ENCODE assay signal across 8 cellular contexts in the genomic region with DNA sequence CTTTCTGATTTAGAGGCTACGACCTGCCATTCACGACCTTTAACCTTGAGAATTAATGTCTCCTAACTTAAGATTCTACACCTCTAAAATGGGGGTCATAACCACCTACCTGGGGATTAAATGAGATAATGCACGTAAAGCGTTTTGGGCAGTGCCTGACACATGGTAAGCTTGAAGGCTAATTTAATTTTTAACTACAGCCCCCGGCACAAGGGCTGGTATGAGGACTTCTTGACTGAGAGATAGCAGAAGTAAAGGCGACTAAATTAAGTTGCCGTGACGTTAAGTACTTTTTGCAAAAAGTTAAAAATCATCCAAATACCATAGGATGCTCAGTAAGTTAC. TPM values are rescaled to one million over a fixed set of nuclear protein-coding genes. Genes with fewer than 3 reads are reported as not detected.
A peak's percentile ranks its signal among the peaks of the same experiment; 100 is the strongest.
DNase-seq lines count a peak whose midpoint lies in the region; ATAC-seq, FAIRE-seq and TF ChIP-seq lines count a peak whose summit lies in the region.

No MANE protein-coding gene starts in this region.

- no peaks in the 10 kb centered on the region for H3K36me3 ChIP-seq in H7 (replicated peaks; ENCODE audit: control insufficient read depth, insufficient read depth, low read length)

- H3K27me3 ChIP-seq in H7 (ENCODE audit: control insufficient read depth, insufficient read depth, low read length) = no peaks in the 10 kb centered on the region

- peak overlapping the region; percentile 98 for H3K27ac Mint-ChIP-seq in T-helper 17 cell

- FAIRE-seq in GM19239 (lab: Jason Lieb, UNC) = no peak

- peaks cover 30% of the 10 kb centered on the region for H3K4me1 Mint-ChIP-seq in T-helper 17 cell

- no peaks in the 10 kb centered on the region for H3K27me3 Mint-ChIP-seq in T-helper 17 cell

- DNase-seq in H7 = no peak
- DNase-seq in T-helper 17 cell = no peak
- DNase-seq in foreskin fibroblast = no peak
- DNase-seq in skeletal muscle cell (ENCODE audit: low read depth) = no peak
- DNase-seq in NCI-H1092 (lab: John Stamatoyannopoulos, UW) = no peak
- DNase-seq in GM19239 (ENCODE audit: insufficient read length, low spot score) = no peak
- DNase-seq in NCI-H2196 treated with DMSO at 0.1 percent for 48 hours (lab: John Stamatoyannopoulos, UW; ENCODE audit: unreplicated experiment) = no peak
- DNase-seq in AG08395 (ENCODE audit: low spot score) = no peak

- no peaks in the 10 kb centered on the region for H3K9me3 ChIP-seq in T-helper 17 cell (ENCODE audit: control insufficient read depth, low read length, poor library complexity, severe bottlenecking)

- H3K4me3 Mint-ChIP-seq in T-helper 17 cell = peak overlapping the region; percentile 100

- no peak for TF ChIP-seq CTCF in foreskin fibroblast (IDR thresholded peaks at IDR 0.05; ENCODE audit: low read depth, low read length)

- peak overlapping the region; percentile 64 for H3K4me3 ChIP-seq in H7 (ENCODE audit: insufficient read depth, low read depth, low read length)
- peak overlapping the region; percentile 92 to 99 for H3K4me3 ChIP-seq in foreskin fibroblast (ENCODE audit: low read depth in 1 of 2, low read length in 2 of 2)
- H3K4me3 ChIP-seq in skeletal muscle cell (ENCODE audit: low read depth, low read length) = peak overlapping the region; percentile 78

- H3K36me3 Mint-ChIP-seq in T-helper 17 cell (ENCODE audit: low read depth) = peaks cover 4% of the 10 kb centered on the region

- no peak for ATAC-seq in T-helper 17 cell

RNA-seq across cellular contexts. Expression of gene MRPL35, which starts 0.5 kb away (rescaled TPM):
- total RNA-seq in H7 (2014; rRNA removed; shearing (Covaris generic)) = 20.9 and 27.7 TPM in 2 replicates
- total RNA-seq in T-helper 17 cell = 1 to 10 TPM; 9.0 to 9.6 TPM

RNA-seq across cellular contexts. Expression of gene IMMT, which starts 4.5 kb away (rescaled TPM):
- total RNA-seq in H7 (2014; rRNA removed; shearing (Covaris generic)) = 104 and 106 TPM in 2 replicates
- 10 to 100 TPM; 57.8 to 61.3 TPM for total RNA-seq in T-helper 17 cell
